In the genomic region with DNA sequence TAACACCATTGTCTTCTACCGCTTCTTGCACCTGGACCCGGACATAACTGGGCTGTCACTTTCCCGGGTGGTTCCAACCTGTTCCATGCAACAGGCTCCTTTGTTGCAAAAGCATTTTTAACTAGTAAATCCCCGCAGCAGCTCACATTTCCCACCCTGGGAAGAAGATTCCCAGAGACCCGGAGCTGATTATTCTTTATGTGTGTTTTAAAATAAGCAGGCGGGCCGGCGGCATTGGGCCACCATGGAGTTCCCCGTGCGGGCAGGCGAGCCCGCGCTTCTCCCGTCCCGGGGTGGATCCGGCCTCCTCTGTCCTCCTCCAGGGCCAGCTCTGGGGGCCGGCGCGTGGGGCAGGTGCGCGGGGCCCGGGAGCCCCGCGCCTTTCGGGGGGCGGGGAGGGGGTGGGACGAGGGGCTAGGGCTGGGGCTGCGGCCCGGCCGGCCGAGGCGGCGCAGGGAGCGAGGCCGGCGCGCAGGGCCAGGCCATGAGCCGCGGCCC, we compare ENCODE assay signal across 7 cellular contexts. TPM values are rescaled to one million over a fixed set of nuclear protein-coding genes. Genes with fewer than 3 reads are reported as not detected.
DNase-seq lines count a peak whose midpoint lies in the region; ATAC-seq and TF ChIP-seq lines count a peak whose summit lies in the region.

No MANE protein-coding gene starts in this region.

- H3K9ac ChIP-seq in duodenal mucosa (ENCODE audit: low read depth in 1 of 2, low read length in 2 of 2) = peak overlapping the region; percentile 56 to 71

- no peaks in the 10 kb centered on the region for H3K9me3 Mint-ChIP-seq in natural killer cell treated with Interleukin-12 subunit alpha and Interleukin-12 subunit beta and Interleukin-15 and Interleukin-18, amount 100 ng/mL, for 72 hours

- H3K79me2 ChIP-seq in OCI-LY7 (ENCODE audit: insufficient read depth, low read depth, low read length) = peaks cover 26% of the 10 kb centered on the region; the same call in 1 of the 2 replicates

- H3K4me3 Mint-ChIP-seq in natural killer cell treated with Interleukin-12 subunit alpha and Interleukin-12 subunit beta and Interleukin-15 and Interleukin-18, amount 100 ng/mL, for 72 hours = peak overlapping the region; percentile 91

- no peaks in the 10 kb centered on the region for H3K9me2 ChIP-seq in OCI-LY7 (ENCODE audit: insufficient read depth, low read length)

- POLR2A ChIA-PET in OCI-LY7 (lab: Charles Lee) = no interaction called here

- H3K4me1 Mint-ChIP-seq in natural killer cell treated with Interleukin-12 subunit alpha and Interleukin-12 subunit beta and Interleukin-15 and Interleukin-18, amount 100 ng/mL, for 72 hours (ENCODE audit: low read depth in 2 of 2) = peaks cover 26 to 29% of the 10 kb centered on the region in 2 donors

- no TSS peak for BruUV-seq in OCI-LY7 (replicated peaks; lab: Mats Ljungman, UMichigan)

- ATAC-seq in natural killer cell treated with Interleukin-12 subunit alpha and Interleukin-12 subunit beta and Interleukin-15 and Interleukin-18, amount 100 ng/mL, for 72 hours = no peak
- ATAC-seq in HG03108 (IDR thresholded peaks at IDR 0.05; ENCODE audit: unreplicated experiment) = no peak
- no peak for ATAC-seq in GM18502 (IDR thresholded peaks at IDR 0.05; ENCODE audit: poor library complexity, unreplicated experiment)

- no peak for TF ChIP-seq CTCF in GM12865 (IDR thresholded peaks at IDR 0.05; ENCODE audit: insufficient read depth, low read depth, low read length, missing control alignments)
- no peak for TF ChIP-seq CTCF in OCI-LY7 (conservative IDR thresholded peaks at IDR 0.05; ENCODE audit: low read length)

- peaks cover 36% of the 10 kb centered on the region for H3K4me1 ChIP-seq in OCI-LY7 (ENCODE audit: insufficient read depth, low read length, poor library complexity, severe bottlenecking)
- peaks cover 23 to 38% of the 10 kb centered on the region in 2 donors for H3K4me1 ChIP-seq in duodenal mucosa (ENCODE audit: control insufficient read depth in 1 of 2, insufficient read depth in 2 of 2, low read length in 2 of 2)

- CTCF ChIA-PET in OCI-LY7 (lab: Charles Lee; ENCODE audit: unreplicated experiment) = no interaction called here

- no peaks in the 10 kb centered on the region for H4K20me1 ChIP-seq in OCI-LY7 (ENCODE audit: insufficient read depth, low read length)

- peak overlapping the region; percentile 36 for H3K27ac ChIP-seq in OCI-LY7 (ENCODE audit: low read depth, low read length, poor library complexity, severe bottlenecking)
- no peak overlapping the region for H3K27ac ChIP-seq in duodenal mucosa (ENCODE audit: low read depth, low read length)

- no peaks in the 10 kb centered on the region for H3K27me3 ChIP-seq in duodenal mucosa (ENCODE audit: control insufficient read depth in 1 of 2, insufficient read depth in 2 of 2, low read length in 2 of 2)

- H2AFZ ChIP-seq in OCI-LY7 (ENCODE audit: low read length) = 0 out of 2 replicates have a peak overlapping the region, but pooled peaks have one; percentile 12

- peaks cover 30% of the 10 kb centered on the region for H3K36me3 ChIP-seq in OCI-LY7 (ENCODE audit: insufficient read depth, low read length)
- H3K36me3 ChIP-seq in duodenal mucosa (ENCODE audit: control insufficient read depth in 1 of 2, insufficient read depth in 2 of 2, low read length in 2 of 2) = peaks cover 11 to 22% of the 10 kb centered on the region in 2 donors

- no peaks in the 10 kb centered on the region for H3K27me3 Mint-ChIP-seq in natural killer cell treated with Interleukin-12 subunit alpha and Interleukin-12 subunit beta and Interleukin-15 and Interleukin-18, amount 100 ng/mL, for 72 hours

- peak overlapping the region; percentile 55 to 86 for H3K27ac Mint-ChIP-seq in natural killer cell treated with Interleukin-12 subunit alpha and Interleukin-12 subunit beta and Interleukin-15 and Interleukin-18, amount 100 ng/mL, for 72 hours

- H3K4me3 ChIP-seq in GM12865 (ENCODE audit: low read depth, low read length) (peak overlapping the region; percentile 69), OCI-LY7 (ENCODE audit: low read depth, low read length, poor library complexity, severe bottlenecking) (peak overlapping the region; percentile 100), duodenal mucosa (ENCODE audit: low read depth in 1 of 2, low read length in 2 of 2) (peak overlapping the region; percentile 66 to 83)

- no peak for DNase-seq in GM12865 (ENCODE audit: low read depth)
- peak; percentile 20 for DNase-seq in OCI-LY7 (ENCODE audit: low spot score)
- peak; percentile 65 for DNase-seq in natural killer cell treated with Interleukin-12 subunit alpha and Interleukin-12 subunit beta and Interleukin-15 and Interleukin-18, amount 100 ng/mL, for 72 hours (ENCODE audit: low spot score)
- no peak for DNase-seq in NCI-H1417 (lab: John Stamatoyannopoulos, UW)

- peaks cover 7% of the 10 kb centered on the region for H3K36me3 Mint-ChIP-seq in natural killer cell treated with Interleukin-12 subunit alpha and Interleukin-12 subunit beta and Interleukin-15 and Interleukin-18, amount 100 ng/mL, for 72 hours

- H3K4me2 ChIP-seq in OCI-LY7 (ENCODE audit: low read length) = peak overlapping the region; percentile 89

- no peaks in the 10 kb centered on the region for H3K9me3 ChIP-seq in OCI-LY7 (ENCODE audit: low read length)
- H3K9me3 ChIP-seq in duodenal mucosa (ENCODE audit: control insufficient read depth in 1 of 2, low read length in 2 of 2) = no peaks in the 10 kb centered on the region

- intact Hi-C loops in OCI-LY7 (cut with micrococcal nuclease; ENCODE audit: unreplicated experiment) = loop anchor here (2.0 to 10.0 kb wide), 7 partner anchors 65 to 641 kb away; partner anchors contain the start of genes EME2, JPT2, LMF1 and MRPS34

RNA-seq across cellular contexts. Expression of gene CRAMP1, which starts 1.6 kb away (rescaled TPM):
- total RNA-seq in OCI-LY7 (2014; rRNA removed; shearing (Covaris generic)) = 9.1 and 10.5 TPM in 2 replicates
- 33.6 and 33.8 TPM in 2 replicates for total RNA-seq in OCI-LY7 (2022)
- 10 to 100 TPM; 33.3 to 35.3 TPM for total RNA-seq in natural killer cell treated with Interleukin-12 subunit alpha and Interleukin-12 subunit beta and Interleukin-15 and Interleukin-18, amount 100 ng/mL, for 72 hours

RNA-seq across cellular contexts. Expression of gene IFT140, which starts 1.9 kb away (rescaled TPM):
- total RNA-seq in OCI-LY7 (2014; rRNA removed; shearing (Covaris generic)) = 10.2 and 14.3 TPM in 2 replicates
- 21.2 and 21.9 TPM in 2 replicates for total RNA-seq in OCI-LY7 (2022)
- total RNA-seq in natural killer cell treated with Interleukin-12 subunit alpha and Interleukin-12 subunit beta and Interleukin-15 and Interleukin-18, amount 100 ng/mL, for 72 hours = 1 to 10 TPM; 5.1 to 7.0 TPM

Comparison
In these comparisons a context has a peak if more than half of its experiments do, and no peak if none do; other contexts are left out.
1. DNase-seq: peak in OCI-LY7 (single experiment) and natural killer cell treated with Interleukin-12 subunit alpha and Interleukin-12 subunit beta and Interleukin-15 and Interleukin-18, amount 100 ng/mL, for 72 hours (single experiment); none in GM12865 (single experiment) and NCI-H1417 (0 of 3).
2. Peak in every context shown above with its lines, with median percentiles within 50 percentile points of each other: H3K4me3 ChIP-seq.